ENCODE assay signal across 12 cellular contexts in the genomic region with DNA sequence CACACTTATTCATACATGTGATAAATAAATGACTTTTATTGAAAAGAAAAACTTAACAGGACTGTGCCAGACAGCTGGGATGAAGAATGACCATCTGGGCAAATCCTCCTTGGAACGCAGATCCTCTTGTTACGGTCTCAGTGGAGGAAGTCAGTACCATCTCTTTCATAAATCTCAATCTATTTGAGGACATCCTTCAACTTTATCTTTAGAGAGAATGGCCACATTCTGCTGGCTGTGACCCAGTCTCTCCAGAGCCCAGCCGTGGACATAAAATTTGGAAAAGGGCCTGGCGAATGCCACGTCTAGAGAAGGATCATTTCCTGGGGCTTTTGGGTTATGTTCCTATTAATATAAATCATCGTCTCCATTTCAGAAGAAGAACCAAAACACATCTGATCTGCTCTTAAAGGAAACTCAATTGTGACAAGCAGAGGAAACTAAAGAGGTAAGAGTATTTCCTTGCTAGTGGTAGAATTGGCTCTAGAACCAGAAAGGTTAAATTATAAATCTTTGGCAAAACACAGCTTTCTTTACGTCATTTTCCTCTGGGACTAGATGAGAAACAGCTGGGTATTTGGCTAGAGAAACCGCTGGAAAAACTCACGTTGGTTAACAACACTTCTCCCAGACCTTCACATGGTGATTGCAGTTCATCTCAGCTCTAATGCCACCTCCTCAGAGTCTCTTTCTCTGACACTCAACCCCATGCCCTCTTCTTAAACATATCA.
DNase-seq lines count a peak whose midpoint lies in the region; ATAC-seq and TF ChIP-seq lines count a peak whose summit lies in the region.
"Had no signal": no experiment of that assay in that cellular context is flagged by ENCODE, and none has a peak within 500 bp of the region (broad histone marks: within the 10 kb centered on the region; RNA-seq: fewer than 3 reads in every experiment).

No MANE protein-coding gene starts in this region.

- no peak overlapping the region for H4K91ac ChIP-seq in mesenchymal stem cell (ENCODE audit: low read length)

- H3K9ac ChIP-seq in mesenchymal stem cell (ENCODE audit: low read length), result peak overlapping the region; percentile 81

- H3K4me3 ChIP-seq in MG63, result no peak overlapping the region
- H3K4me3 ChIP-seq in mesenchymal stem cell (ENCODE audit: insufficient read depth in 1 of 2, low read depth in 1 of 2, low read length in 2 of 2), result peak overlapping the region in 1 of 2 experiments; percentile 50
- H3K4me3 ChIP-seq in upper lobe of right lung, result no peak overlapping the region
- H3K4me3 ChIP-seq in BE2C (ENCODE audit: low read depth, low read length), result no peak overlapping the region

- intact Hi-C loops in upper lobe of right lung (cut with DNase I), result no loop called here

- H2BK12ac ChIP-seq in mesenchymal stem cell (ENCODE audit: low read length in 2 of 2), result no peak overlapping the region

- TF ChIP-seq CTCF in upper lobe of right lung (IDR thresholded peaks at IDR 0.05) (no peak), GM10248 (IDR thresholded peaks at IDR 0.05; ENCODE audit: control extremely low read depth, extremely low read depth, low read depth, missing control alignments) (no peak), BE2C (IDR thresholded peaks at IDR 0.05; ENCODE audit: low read depth, low read length) (no peak)

- H2BK120ac ChIP-seq in mesenchymal stem cell (ENCODE audit: low read depth, low read length), result peak overlapping the region; percentile 75

- no peak overlapping the region for H3K14ac ChIP-seq in mesenchymal stem cell (ENCODE audit: low read length in 2 of 2)

- no peak for ATAC-seq in upper lobe of right lung

- no peak overlapping the region for H4K8ac ChIP-seq in mesenchymal stem cell (ENCODE audit: low read length)

- no peaks in the 10 kb centered on the region for H3K9me3 ChIP-seq in MG63
- no peaks in the 10 kb centered on the region for H3K9me3 ChIP-seq in mesenchymal stem cell (ENCODE audit: control insufficient read depth, low read length)
- H3K9me3 ChIP-seq in upper lobe of right lung, result no peaks in the 10 kb centered on the region
- H3K9me3 ChIP-seq in BE2C, result no peaks in the 10 kb centered on the region

- no peak overlapping the region for H2BK5ac ChIP-seq in mesenchymal stem cell (ENCODE audit: low read depth, low read length, poor library complexity, severe bottlenecking)

- H3K18ac ChIP-seq in mesenchymal stem cell (ENCODE audit: low read depth in 1 of 2, low read length in 2 of 2), result no peak overlapping the region

- no peak overlapping the region for H3K4me2 ChIP-seq in mesenchymal stem cell (ENCODE audit: low read length, poor library complexity, severe bottlenecking)

- H3K4ac ChIP-seq in mesenchymal stem cell (ENCODE audit: low read depth in 1 of 2, low read length in 2 of 2), result no peak overlapping the region

- H3K79me1 ChIP-seq in mesenchymal stem cell (replicated peaks; ENCODE audit: low read length, poor library complexity, severe bottlenecking), result no peaks in the 10 kb centered on the region

- 35% methylated on average over 5 of the region's 9 CpGs for WGBS in mesenchymal stem cell

- H3K36me3 ChIP-seq in MG63, result no peaks in the 10 kb centered on the region
- no peaks in the 10 kb centered on the region for H3K36me3 ChIP-seq in mesenchymal stem cell (ENCODE audit: control insufficient read depth in 1 of 2, insufficient read depth in 2 of 2, low read depth in 1 of 2, low read length in 2 of 2)
- H3K36me3 ChIP-seq in upper lobe of right lung, result no peaks in the 10 kb centered on the region
- no peaks in the 10 kb centered on the region for H3K36me3 ChIP-seq in BE2C

- peak; percentile 48 for DNase-seq in MG63
- DNase-seq in fibroblast of gingiva (ENCODE audit: low read depth), result peak; percentile 91
- peak; percentile 73 for DNase-seq in mesenchymal stem cell
- DNase-seq in upper lobe of right lung, result no peak
- no peak for DNase-seq in GM10248 (ENCODE audit: extremely low spot score)
- DNase-seq in NCI-H2196 treated with DMSO at 0.1 percent for 48 hours (lab: John Stamatoyannopoulos, UW; ENCODE audit: unreplicated experiment), result no peak
- no peak for DNase-seq in NCI-H748 treated with DMSO at 0.1 percent for 48 hours (lab: John Stamatoyannopoulos, UW)
- DNase-seq in BE2C, result no peak
- DNase-seq: activated CD4-positive, CD25-positive, alpha-beta regulatory T cell treated with anti-CD3 and anti-CD28 coated beads, Interleukin-2, amount 50 U/mL, for 72 hours; activated T-cell treated with anti-CD3 and anti-CD28 coated beads, Interleukin-2, amount 50 U/mL, for 24 hours; anterior cingulate cortex had no signal

- no peak overlapping the region for H2AK5ac ChIP-seq in mesenchymal stem cell (ENCODE audit: low read length, severe bottlenecking)

- H2AFZ ChIP-seq in mesenchymal stem cell (ENCODE audit: low read depth, low read length), result no peak overlapping the region

- H3K27me3 ChIP-seq in MG63 (no peaks in the 10 kb centered on the region), mesenchymal stem cell (ENCODE audit: control insufficient read depth in 1 of 2, insufficient read depth in 1 of 2, low read length in 2 of 2) (no peaks in the 10 kb centered on the region), upper lobe of right lung (no peaks in the 10 kb centered on the region), BE2C (no peaks in the 10 kb centered on the region)

- POLR2A ChIA-PET in GM10248 (lab: Yijun Ruan, JAX), result no interaction called here

- CTCF ChIA-PET in GM10248 (lab: Yijun Ruan, JAX), result interaction anchor here (0.8 kb wide), 1 partner anchor 9 kb away, joined by 3 read pairs; no protein-coding TSS in a partner anchor

- no peak overlapping the region for H3K23ac ChIP-seq in mesenchymal stem cell (ENCODE audit: low read length in 2 of 2)

- H2BK15ac ChIP-seq in mesenchymal stem cell (ENCODE audit: low read depth, poor library complexity, severe bottlenecking), result no peak overlapping the region

- no peak overlapping the region for H3K27ac ChIP-seq in mesenchymal stem cell (ENCODE audit: low read length, poor library complexity, severe bottlenecking)
- peak overlapping the region; percentile 61 for H3K27ac ChIP-seq in upper lobe of right lung
- H3K27ac ChIP-seq: HL-60 had no signal

- peaks cover 1% of the 10 kb centered on the region for H3K4me1 ChIP-seq in mesenchymal stem cell (ENCODE audit: control insufficient read depth, insufficient read depth, low read depth, low read length)
- H3K4me1 ChIP-seq in upper lobe of right lung, result no peaks in the 10 kb centered on the region
- no peaks in the 10 kb centered on the region for H3K4me1 ChIP-seq in BE2C

Comparison
In these comparisons a context has a peak if more than half of its experiments do, and no peak if none do; other contexts are left out.
1. DNase-seq: peak in MG63 (single experiment), fibroblast of gingiva (single experiment) and mesenchymal stem cell (single experiment); none in upper lobe of right lung (single experiment), GM10248 (single experiment), NCI-H2196 treated with DMSO at 0.1 percent for 48 hours (single experiment), NCI-H748 treated with DMSO at 0.1 percent for 48 hours (single experiment) and BE2C (single experiment).